39 cellular contexts compared by ENCODE assay signal in genomic region chr19:8079988-8080387, GRCh38. TPM values are rescaled to one million over a fixed set of nuclear protein-coding genes. Genes with fewer than 3 reads are reported as not detected.
"Had no signal": no experiment of that assay in that cellular context is flagged by ENCODE, and none has a peak within 500 bp of the region (broad histone marks: within the 10 kb centered on the region; RNA-seq: fewer than 3 reads in every experiment).

No MANE protein-coding gene starts in this region.

- H3K4me1 ChIP-seq: gastroesophageal sphincter, pancreas, right atrium auricular region, stomach, thyroid gland, upper lobe of left lung, vagina had no signal

- H3K79me2 ChIP-seq: hepatocyte had no signal

- H3K4me1 Mint-ChIP-seq: activated T-helper 17 cell treated with anti-CD3 and anti-CD28 coated beads, Interleukin-2, amount 50 U/mL, for 72 hours; stimulated activated naive B cell treated with anti-CD40 and anti-IgM and Interleukin-4, amounts not matched to agents 10 μg/mL and 1 μg/mL and 100 μg/mL, for 72 hours had no signal

- H3K4me3 ChIP-seq: gastroesophageal sphincter, hepatocyte, mucosa of descending colon, pancreas, right atrium auricular region, stomach, thyroid gland, upper lobe of left lung, vagina had no signal

- H3K9me3 ChIP-seq: mucosa of descending colon, neutrophil, pancreas, right atrium auricular region, stomach, thyroid gland, upper lobe of left lung, vagina had no signal

- H3K27ac Mint-ChIP-seq: activated CD4-positive, alpha-beta memory T cell treated with anti-CD3 and anti-CD28 coated beads for 36 hours; activated CD4-positive, alpha-beta T cell treated with anti-CD3 and anti-CD28 coated beads, Interleukin-2, amount 10 ng/mL, durations not matched to agents 24 days and 14 days; activated T-helper 17 cell treated with anti-CD3 and anti-CD28 coated beads, Interleukin-2, amount 50 U/mL, for 72 hours; effector memory CD8-positive, alpha-beta T cell; natural killer cell treated with Interleukin-12 subunit alpha and Interleukin-12 subunit beta and Interleukin-15 and Interleukin-18, amount 100 ng/mL, for 72 hours; stimulated activated naive B cell treated with anti-CD40 and anti-IgM and Interleukin-4, amounts not matched to agents 10 μg/mL and 1 μg/mL and 100 μg/mL, for 72 hours had no signal

- ATAC-seq: activated T-cell treated with anti-CD3 and anti-CD28 coated beads, Interleukin-2, amount 50 U/mL, for 4 hours; activated T-helper 17 cell treated with anti-CD3 and anti-CD28 coated beads, Interleukin-2, amount 50 U/mL, for 72 hours; effector memory CD8-positive, alpha-beta T cell; gastroesophageal sphincter; left cardiac atrium; left ventricle myocardium superior; mucosa of descending colon; natural killer cell treated with Interleukin-12 subunit alpha and Interleukin-12 subunit beta and Interleukin-15 and Interleukin-18, amount 100 ng/mL, for 72 hours; pancreas; stimulated activated naive B cell treated with anti-CD40 and anti-IgM and Interleukin-4, amounts not matched to agents 10 μg/mL and 1 μg/mL and 100 μg/mL, for 72 hours had no signal

- H3K27ac ChIP-seq: gastroesophageal sphincter, hepatocyte, neutrophil, pancreas, right atrium auricular region, stomach, thyroid gland, upper lobe of left lung, vagina, WERI-Rb-1 had no signal

- H2AFZ ChIP-seq: hepatocyte had no signal

- H3K36me3 Mint-ChIP-seq: activated CD4-positive, alpha-beta memory T cell treated with anti-CD3 and anti-CD28 coated beads for 36 hours; natural killer cell treated with Interleukin-12 subunit alpha and Interleukin-12 subunit beta and Interleukin-15 and Interleukin-18, amount 100 ng/mL, for 72 hours; stimulated activated naive B cell treated with anti-CD40 and anti-IgM and Interleukin-4, amounts not matched to agents 10 μg/mL and 1 μg/mL and 100 μg/mL, for 72 hours had no signal

- H3K4me3 Mint-ChIP-seq: activated CD4-positive, alpha-beta memory T cell treated with anti-CD3 and anti-CD28 coated beads for 36 hours; activated CD4-positive, alpha-beta T cell treated with anti-CD3 and anti-CD28 coated beads, Interleukin-2, amount 10 ng/mL, durations not matched to agents 24 days and 14 days; activated T-cell treated with anti-CD3 and anti-CD28 coated beads, Interleukin-2, amount 50 U/mL, for 4 hours; activated T-helper 17 cell treated with anti-CD3 and anti-CD28 coated beads, Interleukin-2, amount 50 U/mL, for 72 hours; effector memory CD8-positive, alpha-beta T cell; natural killer cell treated with Interleukin-12 subunit alpha and Interleukin-12 subunit beta and Interleukin-15 and Interleukin-18, amount 100 ng/mL, for 72 hours; stimulated activated naive B cell treated with anti-CD40 and anti-IgM and Interleukin-4, amounts not matched to agents 10 μg/mL and 1 μg/mL and 100 μg/mL, for 72 hours had no signal

- H3K36me3 ChIP-seq: gastroesophageal sphincter, neutrophil, pancreas, right atrium auricular region, stomach, thyroid gland, upper lobe of left lung, vagina had no signal

- H3K27me3 ChIP-seq: gastroesophageal sphincter, hepatocyte, neutrophil, pancreas, right atrium auricular region, stomach, thyroid gland, upper lobe of left lung, vagina had no signal

- H3K4me2 ChIP-seq: hepatocyte had no signal

- H3K9me3 Mint-ChIP-seq: activated CD4-positive, alpha-beta memory T cell treated with anti-CD3 and anti-CD28 coated beads for 36 hours; activated CD4-positive, alpha-beta T cell treated with anti-CD3 and anti-CD28 coated beads, Interleukin-2, amount 10 ng/mL, durations not matched to agents 24 days and 14 days; activated T-cell treated with anti-CD3 and anti-CD28 coated beads, Interleukin-2, amount 50 U/mL, for 4 hours; activated T-helper 17 cell treated with anti-CD3 and anti-CD28 coated beads, Interleukin-2, amount 50 U/mL, for 72 hours; effector memory CD8-positive, alpha-beta T cell; natural killer cell treated with Interleukin-12 subunit alpha and Interleukin-12 subunit beta and Interleukin-15 and Interleukin-18, amount 100 ng/mL, for 72 hours; stimulated activated naive B cell treated with anti-CD40 and anti-IgM and Interleukin-4, amounts not matched to agents 10 μg/mL and 1 μg/mL and 100 μg/mL, for 72 hours had no signal

- DNase-seq: activated CD4-positive, alpha-beta memory T cell treated with anti-CD3 and anti-CD28 coated beads for 36 hours; activated CD4-positive, alpha-beta T cell treated with anti-CD3 and anti-CD28 coated beads, Interleukin-2, amount 10 ng/mL, durations not matched to agents 24 days and 14 days; activated CD4-positive, CD25-positive, alpha-beta regulatory T cell treated with anti-CD3 and anti-CD28 coated beads, Interleukin-2, amount 50 U/mL, for 72 hours; activated CD8-positive, alpha-beta memory T cell treated with anti-CD3 and anti-CD28 coated beads, Interleukin-2, amount 50 U/mL, for 48 hours; activated gamma-delta T cell treated with Interleukin-2 at 50 U/mL for 16 hours; activated naive CD4-positive, alpha-beta T cell treated with anti-CD3 and anti-CD28 coated beads, Interleukin-2, amount 50 U/mL, for 16 hours; activated T-cell treated with anti-CD3 and anti-CD28 coated beads, Interleukin-2, amount 50 U/mL, for 4 hours; amygdala; caudate nucleus; cortex of kidney; effector memory CD8-positive, alpha-beta T cell; islet precursor cell; left cardiac atrium; left ventricle myocardium superior; mucosa of descending colon; pancreas; stimulated activated CD4-positive, alpha-beta T cell treated with anti-CD3 and anti-CD28 coated beads, Interleukin-15, amount 100 ng/mL, for 24 hours; stimulated activated CD4-positive, alpha-beta T cell treated with anti-CD3 and anti-CD28 coated beads, Interleukin-2, amount 100 ng/mL, for 24 hours; stimulated activated naive B cell treated with anti-CD40 and anti-IgM and Interleukin-4, amounts not matched to agents 10 μg/mL and 1 μg/mL and 100 μg/mL, for 72 hours; stomach; T1000; thyroid gland; upper lobe of left lung; WERI-Rb-1 had no signal

RNA-seq across cellular contexts. Expression of gene CCL25, which starts 27.4 kb away (rescaled TPM):
- total RNA-seq: activated CD4-positive, alpha-beta memory T cell treated with anti-CD3 and anti-CD28 coated beads for 36 hours; activated CD4-positive, alpha-beta T cell treated with anti-CD3 and anti-CD28 coated beads, Interleukin-2, amount 10 ng/mL, durations not matched to agents 24 days and 14 days; activated T-cell treated with anti-CD3 and anti-CD28 coated beads, Interleukin-2, amount 50 U/mL, for 4 hours; chondrocyte; endothelial cell of umbilical vein; fibroblast of lung; fibroblast of villous mesenchyme; gastroesophageal sphincter; hepatocyte; left cardiac atrium; left ventricle myocardium superior; lung microvascular endothelial cell; mesenteric fat pad; mucosa of descending colon; myocyte; pancreas; pulmonary artery endothelial cell; right atrium auricular region; thyroid gland; upper lobe of left lung; vagina had no signal
